Comparison of ENCODE assay signal across 13 cellular contexts in the genomic region with DNA sequence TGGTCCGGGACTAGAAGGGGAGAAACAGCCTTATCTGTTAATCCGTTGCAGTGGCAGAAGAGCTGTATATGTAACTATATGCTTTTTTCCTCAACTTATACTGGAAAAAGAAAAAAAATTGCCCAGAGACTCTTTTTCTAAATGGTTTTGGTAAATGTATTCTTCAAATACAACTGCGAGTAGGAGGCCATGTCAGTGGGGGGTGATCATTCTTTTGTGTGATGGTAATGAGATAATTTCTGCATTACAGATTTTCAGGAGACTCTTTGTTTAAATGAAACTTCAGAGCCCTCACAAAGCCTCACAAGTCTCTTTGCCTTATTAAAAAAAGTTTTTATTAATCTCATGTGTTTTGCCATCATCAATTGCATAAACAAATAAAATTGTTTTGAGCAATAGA.
DNase-seq lines count a peak whose midpoint lies in the region; ATAC-seq and TF ChIP-seq lines count a peak whose summit lies in the region.
"Had no signal": no experiment of that assay in that cellular context is flagged by ENCODE, and none has a peak within 500 bp of the region (broad histone marks: within the 10 kb centered on the region; RNA-seq: fewer than 3 reads in every experiment).

No MANE protein-coding gene starts in this region.

- H3K23ac ChIP-seq in mesendoderm (ENCODE audit: low read length) = no peak overlapping the region

- CTCF ChIA-PET in activated naive CD4-positive, alpha-beta T cell treated with anti-CD3 and anti-CD28 coated beads for 36 hours (lab: Charles Lee) = no interaction called here

- no CpG with 5 or more reads among the region's 3 CpGs for WGBS in mesendoderm (ENCODE audit: extremely low coverage, insufficient coverage, low lambda C conversion rate)

- H4K8ac ChIP-seq in mesendoderm (ENCODE audit: low read depth, low read length) = no peak overlapping the region

- H3K79me2 ChIP-seq in mesendoderm (ENCODE audit: control insufficient read depth, insufficient read depth, low read length) = peaks cover 43% of the 10 kb centered on the region

- no peak overlapping the region for H2BK15ac ChIP-seq in mesendoderm (replicated peaks; ENCODE audit: low read depth)

- no peak overlapping the region for H2BK120ac ChIP-seq in mesendoderm (ENCODE audit: low read depth, low read length)

- intact Hi-C loops in activated naive CD4-positive, alpha-beta T cell treated with anti-CD3 and anti-CD28 coated beads for 36 hours (cut with micrococcal nuclease) = no loop called here

- peaks cover 77% of the 10 kb centered on the region for H3K4me1 ChIP-seq in HUES6 (ENCODE audit: control insufficient read depth, insufficient read depth, low read length)
- H3K4me1 ChIP-seq in mesendoderm (ENCODE audit: control insufficient read depth, low read depth, low read length) = peaks cover 29% of the 10 kb centered on the region
- H3K4me1 ChIP-seq in subcutaneous abdominal adipose tissue (ENCODE audit: control insufficient read depth in 5 of 5, insufficient read depth in 5 of 5, low read length in 5 of 5) = peaks cover 18 to 65% (median 53%) of the 10 kb centered on the region in 5 donors

- H3K18ac ChIP-seq in mesendoderm (ENCODE audit: low read length) = no peak overlapping the region

- H3K9me3 Mint-ChIP-seq in activated naive CD4-positive, alpha-beta T cell treated with anti-CD3 and anti-CD28 coated beads for 36 hours = no peaks in the 10 kb centered on the region
- H3K9me3 Mint-ChIP-seq: memory B cell had no signal

- no peaks in the 10 kb centered on the region for H3K27me3 ChIP-seq in HUES6 (ENCODE audit: control insufficient read depth, insufficient read depth, low read length)
- H3K27me3 ChIP-seq in brain microvascular endothelial cell (replicated peaks) = no peaks in the 10 kb centered on the region
- H3K27me3 ChIP-seq in mesendoderm (ENCODE audit: insufficient read depth, low read length, poor library complexity) = no peaks in the 10 kb centered on the region
- H3K27me3 ChIP-seq in subcutaneous abdominal adipose tissue (ENCODE audit: control insufficient read depth in 5 of 5, insufficient read depth in 4 of 5, low read length in 5 of 5) = no peaks in the 10 kb centered on the region

- H3K4ac ChIP-seq in mesendoderm (ENCODE audit: low read depth, low read length) = no peak overlapping the region

- no peak overlapping the region for H3K4me3 Mint-ChIP-seq in activated naive CD4-positive, alpha-beta T cell treated with anti-CD3 and anti-CD28 coated beads for 36 hours
- H3K4me3 Mint-ChIP-seq: memory B cell had no signal

- H3K27ac ChIP-seq in HUES6 (ENCODE audit: low read depth, low read length) = peak overlapping the region; percentile 71
- peak overlapping the region; percentile 92 for H3K27ac ChIP-seq in brain microvascular endothelial cell
- H3K27ac ChIP-seq in mesendoderm (ENCODE audit: low read depth, low read length) = peak overlapping the region; percentile 35
- peak overlapping the region; percentile 96 for H3K27ac ChIP-seq in subcutaneous abdominal adipose tissue (ENCODE audit: low read depth, low read length)

- H3K27me3 Mint-ChIP-seq in activated naive CD4-positive, alpha-beta T cell treated with anti-CD3 and anti-CD28 coated beads for 36 hours (ENCODE audit: low read depth) = no peaks in the 10 kb centered on the region

- H3K4me1 Mint-ChIP-seq in activated naive CD4-positive, alpha-beta T cell treated with anti-CD3 and anti-CD28 coated beads for 36 hours (ENCODE audit: low read depth) = peaks cover 25% of the 10 kb centered on the region

- ATAC-seq in HG02759 (IDR thresholded peaks at IDR 0.05; ENCODE audit: unreplicated experiment) (no peak), HG02885 (IDR thresholded peaks at IDR 0.05; ENCODE audit: poor library complexity, unreplicated experiment) (no peak)

- no peak overlapping the region for H3K4me2 ChIP-seq in mesendoderm (ENCODE audit: low read length)

- H3K9ac ChIP-seq in HUES6 (ENCODE audit: low read length) = peak overlapping the region; percentile 13
- no peak overlapping the region for H3K9ac ChIP-seq in mesendoderm (ENCODE audit: low read length)
- H3K9ac ChIP-seq in subcutaneous abdominal adipose tissue (ENCODE audit: low read length in 5 of 5) = peak overlapping the region in 1 of 5 donors; percentile 8

- no peak overlapping the region for H3K27ac Mint-ChIP-seq in activated naive CD4-positive, alpha-beta T cell treated with anti-CD3 and anti-CD28 coated beads for 36 hours
- H3K27ac Mint-ChIP-seq: memory B cell had no signal

- H3K9me3 ChIP-seq in HUES6 (ENCODE audit: control insufficient read depth, insufficient read depth, low read depth, low read length) = no peaks in the 10 kb centered on the region
- H3K9me3 ChIP-seq in subcutaneous abdominal adipose tissue (ENCODE audit: control insufficient read depth in 5 of 5, low read length in 5 of 5) = no peaks in the 10 kb centered on the region

- TF ChIP-seq CTCF in brain microvascular endothelial cell (IDR thresholded peaks at IDR 0.05; ENCODE audit: low read depth, low read length, missing control alignments) = no peak

- peak overlapping the region; percentile 22; the same call in 1 of the 2 replicates for H3K4me3 ChIP-seq in HUES6 (ENCODE audit: low read depth, low read length)
- H3K4me3 ChIP-seq in brain microvascular endothelial cell (ENCODE audit: low read depth, low read length) = no peak overlapping the region
- H3K4me3 ChIP-seq in mesendoderm (ENCODE audit: low read length) = no peak overlapping the region
- no peak overlapping the region for H3K4me3 ChIP-seq in subcutaneous abdominal adipose tissue (ENCODE audit: low read depth in 1 of 5, low read length in 5 of 5)

- H3K56ac ChIP-seq in mesendoderm (ENCODE audit: low read length) = no peak overlapping the region

- no peak for DNase-seq in brain microvascular endothelial cell
- no peak for DNase-seq in mesendoderm
- DNase-seq in activated naive CD4-positive, alpha-beta T cell treated with anti-CD3 and anti-CD28 coated beads for 36 hours = no peak
- DNase-seq in HK-2 (ENCODE audit: unreplicated experiment) = no peak
- DNase-seq: activated CD4-positive, alpha-beta T cell treated with anti-CD3 and anti-CD28 coated beads, Interleukin-2, amount 50 U/mL, for 4 hours; activated effector memory CD4-positive, alpha-beta T cell treated with anti-CD3 and anti-CD28 coated beads, Interleukin-2, amount 50 U/mL, for 16 hours; EL; GOT3 had no signal

- no peaks in the 10 kb centered on the region for H3K36me3 Mint-ChIP-seq in activated naive CD4-positive, alpha-beta T cell treated with anti-CD3 and anti-CD28 coated beads for 36 hours (ENCODE audit: low read depth)
- H3K36me3 Mint-ChIP-seq: memory B cell had no signal

- H2BK5ac ChIP-seq in mesendoderm (ENCODE audit: low read length) = no peak overlapping the region

- in situ Hi-C loops in brain microvascular endothelial cell (cut with HindIII; ENCODE audit: low pct_ligation_motif_present, low sequenced_read_pairs) = no loop called here

- H3K36me3 ChIP-seq in HUES6 (ENCODE audit: control insufficient read depth, insufficient read depth, low read length) (no peaks in the 10 kb centered on the region), brain microvascular endothelial cell (replicated peaks) (peaks cover 11% of the 10 kb centered on the region), mesendoderm (ENCODE audit: control insufficient read depth, insufficient read depth, low read length) (no peaks in the 10 kb centered on the region), subcutaneous abdominal adipose tissue (ENCODE audit: control insufficient read depth in 5 of 5, insufficient read depth in 5 of 5, low read length in 5 of 5) (no peaks in the 10 kb centered on the region)

- peaks cover 16% of the 10 kb centered on the region for H3K79me1 ChIP-seq in mesendoderm (ENCODE audit: low read length)

- no peak overlapping the region for H4K5ac ChIP-seq in mesendoderm (ENCODE audit: low read length)

- no peak overlapping the region for H2AK5ac ChIP-seq in mesendoderm (ENCODE audit: low read length)

Comparison
In these comparisons a context has a peak if more than half of its experiments do, and no peak if none do; other contexts are left out.
1. H3K27ac ChIP-seq: peak in every context shown above with its lines; median percentile 96 in subcutaneous abdominal adipose tissue; 92 in brain microvascular endothelial cell; 71 in HUES6; 35 in mesendoderm.